In the genomic region with DNA sequence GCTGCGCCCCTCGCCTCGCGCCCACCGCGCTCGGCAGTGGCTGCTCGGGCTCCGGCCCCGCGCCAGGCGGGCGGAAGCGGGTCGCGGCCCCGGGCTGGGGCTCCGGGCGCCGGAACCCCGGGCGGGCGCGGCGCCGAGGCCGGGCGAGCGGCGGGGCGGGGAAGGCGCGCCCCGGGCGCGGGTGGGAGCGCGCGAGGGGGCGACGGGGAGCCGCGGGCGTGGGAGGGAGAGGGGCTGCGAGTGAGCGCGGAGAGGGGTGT, we compare ENCODE assay signal across 1 cellular context.
TF ChIP-seq lines count a peak whose summit lies in the region.

No MANE protein-coding gene starts in this region.

TF ChIP-seq in IMR-90, 13 proteins besides CTCF, POLR2A, EP300 and RAD21 (continued from another document):
- TF ChIP-seq, protein P1, sequence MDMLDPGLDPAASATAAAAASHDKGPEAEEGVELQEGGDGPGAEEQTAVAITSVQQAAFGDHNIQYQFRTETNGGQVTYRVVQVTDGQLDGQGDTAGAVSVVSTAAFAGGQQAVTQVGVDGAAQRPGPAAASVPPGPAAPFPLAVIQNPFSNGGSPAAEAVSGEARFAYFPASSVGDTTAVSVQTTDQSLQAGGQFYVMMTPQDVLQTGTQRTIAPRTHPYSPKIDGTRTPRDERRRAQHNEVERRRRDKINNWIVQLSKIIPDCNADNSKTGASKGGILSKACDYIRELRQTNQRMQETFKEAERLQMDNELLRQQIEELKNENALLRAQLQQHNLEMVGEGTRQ (IDR thresholded peaks at IDR 0.05; ENCODE audit: low read depth, low read length) = no peak
